Comparison of ENCODE assay signal across 23 cellular contexts in genomic region chr2:16331761-16332160, GRCh38.
"Had no signal": no experiment of that assay in that cellular context is flagged by ENCODE, and none has a peak within 500 bp of the region (broad histone marks: within the 10 kb centered on the region; RNA-seq: fewer than 3 reads in every experiment).

No MANE protein-coding gene starts in this region.

- H3K9me3 ChIP-seq: SJSA1 had no signal

- H3K36me3 ChIP-seq: SJSA1 had no signal

- H3K27me3 ChIP-seq: SJSA1 had no signal

- DNase-seq: IMR-90, Karpas-422, KG1, MM.1S, NCI-H1092 treated with DMSO at 0.1 percent for 48 hours, NCI-H1436, NCI-H187, NCI-H2029, NCI-H2081 treated with DMSO at 0.1 percent for 48 hours, NCI-H2171, NCI-H226, NCI-H446, NCI-H510A, NCI-H524 treated with DMSO at 0.1 percent for 48 hours, NCI-H69, NCI-H774, Right ventricle myocardium superior, RPMI8226, SIG-M5 had no signal

- FAIRE-seq: HepG2, RCC 7860 had no signal

- H3K4me3 ChIP-seq: SJSA1, SK-N-MC had no signal

- H3K27ac ChIP-seq: SJSA1, SK-N-MC had no signal

- H3K4me1 ChIP-seq: SJSA1 had no signal
